19 cellular contexts compared by ENCODE assay signal in the genomic region with DNA sequence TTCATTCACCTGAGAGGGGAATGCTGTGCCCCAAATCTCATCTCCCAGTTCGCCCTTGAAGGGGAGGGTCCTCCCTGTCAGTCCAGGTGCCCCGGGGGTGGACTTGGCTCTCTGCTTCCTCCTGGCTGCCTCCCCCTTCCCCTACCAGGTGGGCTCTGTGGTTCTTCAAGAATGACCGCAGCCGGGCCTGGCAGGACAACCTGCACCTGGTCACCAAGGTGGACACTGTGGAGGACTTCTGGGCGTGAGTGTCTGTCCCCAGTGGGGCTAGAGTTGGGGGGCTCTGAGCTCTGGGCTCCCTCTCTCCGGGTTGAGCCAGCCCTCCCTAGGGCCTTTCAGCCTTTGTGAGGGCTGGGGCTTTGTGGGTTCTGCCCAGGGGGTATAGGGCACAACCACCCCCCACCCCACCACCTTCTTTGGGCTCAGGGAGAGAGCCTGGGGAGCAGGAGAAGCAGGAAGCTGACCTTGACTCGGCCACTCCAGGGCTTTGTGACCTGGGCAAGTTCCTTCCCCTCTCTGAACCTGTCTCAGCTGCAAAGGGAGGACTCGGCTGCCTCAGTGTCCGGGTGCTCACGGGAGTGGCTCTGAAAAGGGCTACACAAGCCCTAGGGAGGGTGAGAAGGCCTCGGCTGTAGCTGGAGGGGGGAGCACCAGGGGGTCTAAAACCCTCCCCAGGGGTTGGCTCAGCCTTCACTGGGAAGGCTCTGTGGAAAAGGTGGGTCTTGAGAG. TPM values are rescaled to one million over a fixed set of nuclear protein-coding genes. Genes with fewer than 3 reads are reported as not detected.
DNase-seq lines count a peak whose midpoint lies in the region; ATAC-seq and TF ChIP-seq lines count a peak whose summit lies in the region.
"Had no signal": no experiment of that assay in that cellular context is flagged by ENCODE, and none has a peak within 500 bp of the region (broad histone marks: within the 10 kb centered on the region; RNA-seq: fewer than 3 reads in every experiment).

No MANE protein-coding gene starts in this region.

- H3K4me1 ChIP-seq in BLaER1 treated with 17β-estradiol and CSF1 and Interleukin-3, amounts not matched to agents 10 nM and 100 nM, result peaks cover 17 to 53% (median 44%) of the 10 kb centered on the region in 10 experiments
- H3K4me1 ChIP-seq in H9 (ENCODE audit: insufficient read depth, low read length) (no peaks in the 10 kb centered on the region; the same call in 1 of the 2 replicates), endodermal cell (ENCODE audit: control insufficient read depth, insufficient read depth, low read length) (no peaks in the 10 kb centered on the region)

- no peak overlapping the region for H2BK12ac ChIP-seq in H9 (ENCODE audit: insufficient read length, low read depth, low read length)

- no peak overlapping the region for H2BK5ac ChIP-seq in H9 (ENCODE audit: insufficient read length, low read length)

- no peak overlapping the region for H4K8ac ChIP-seq in H9 (replicated peaks; ENCODE audit: insufficient read length, low read depth, low read length)

- no peak overlapping the region for H3T11ph ChIP-seq in H9 (ENCODE audit: low read length)

- H3K79me1 ChIP-seq in H9 (ENCODE audit: insufficient read depth, low read depth, low read length, poor library complexity, severe bottlenecking), result no peaks in the 10 kb centered on the region

- no peak for DNase-seq in H9
- peak; percentile 42 for DNase-seq in endodermal cell
- peak; percentile 73 for DNase-seq in posterior vena cava (ENCODE audit: low spot score)
- no peak for DNase-seq in NCI-H82 (lab: John Stamatoyannopoulos, UW)
- no peak for DNase-seq in NCI-H526 (lab: John Stamatoyannopoulos, UW)
- DNase-seq: ACHN, DND-41, KBM-7, MM.1S, NCI-H1048, NCI-H1417 treated with DMSO at 0.1 percent for 48 hours, NCI-H187 treated with DMSO at 0.1 percent for 48 hours had no signal

- H3K9ac ChIP-seq in BLaER1 treated with 17β-estradiol and CSF1 and Interleukin-3, amounts not matched to agents 10 nM and 100 nM, result 0 out of 22 replicates have a peak overlapping the region, but pooled peaks of 2 of the 11 experiments have one; percentile 9 to 34
- H3K9ac ChIP-seq in H9 (ENCODE audit: extremely low read depth, insufficient read length, low read length) (no peak overlapping the region), endodermal cell (ENCODE audit: extremely low read depth, low read length, poor library complexity, severe bottlenecking) (no peak overlapping the region)
- H3K9ac ChIP-seq: GM23248 had no signal

- H3K56ac ChIP-seq in H9 (ENCODE audit: insufficient read length, low read depth, low read length), result no peak overlapping the region

- no peak overlapping the region for H3K23ac ChIP-seq in H9 (ENCODE audit: insufficient read length, low read depth, low read length)

- no peak for ATAC-seq in HG02759 (IDR thresholded peaks at IDR 0.05; ENCODE audit: unreplicated experiment)
- ATAC-seq: CD8-positive, alpha-beta T cell; GM12878 had no signal

- no peaks in the 10 kb centered on the region for H3K36me3 ChIP-seq in BLaER1 treated with 17β-estradiol and CSF1 and Interleukin-3, amounts not matched to agents 10 nM and 100 nM
- no peaks in the 10 kb centered on the region for H3K36me3 ChIP-seq in endodermal cell (ENCODE audit: control insufficient read depth, insufficient read depth, low read length)

- no peak overlapping the region for H3K4me3 ChIP-seq in BLaER1 treated with 17β-estradiol and CSF1 and Interleukin-3, amounts not matched to agents 10 nM and 100 nM
- no peak overlapping the region for H3K4me3 ChIP-seq in endodermal cell (ENCODE audit: low read length)
- H3K4me3 ChIP-seq: GM12878, GM23248 had no signal

- no peak overlapping the region for H2AFZ ChIP-seq in H9 (ENCODE audit: low read length)
- H2AFZ ChIP-seq: GM23248 had no signal

- no peak overlapping the region for H2BK120ac ChIP-seq in H9 (ENCODE audit: low read depth, low read length, poor library complexity, severe bottlenecking)

- no peaks in the 10 kb centered on the region; a peak in 1 of 7 replicates for H3K36me3 Mint-ChIP-seq in H9 (ENCODE audit: insufficient read depth in 1 of 3, low read depth in 3 of 3)
- no peaks in the 10 kb centered on the region for H3K36me3 Mint-ChIP-seq in endodermal cell (ENCODE audit: low read depth)
- H3K36me3 Mint-ChIP-seq: CD8-positive, alpha-beta T cell had no signal

- no peak overlapping the region for H2BK20ac ChIP-seq in H9 (ENCODE audit: low read depth, low read length, poor library complexity, severe bottlenecking)

- H3K4me3 Mint-ChIP-seq in H9 (0 out of 5 replicates have a peak overlapping the region, but pooled peaks of 1 of the 2 experiments have one; percentile 53), endodermal cell (peak overlapping the region; percentile 24)
- H3K4me3 Mint-ChIP-seq: CD8-positive, alpha-beta T cell had no signal

- H3K27me3 ChIP-seq in BLaER1 treated with 17β-estradiol and CSF1 and Interleukin-3, amounts not matched to agents 10 nM and 100 nM, result no peaks in the 10 kb centered on the region
- H3K27me3 ChIP-seq in H9 (ENCODE audit: insufficient read depth, low read length) (no peaks in the 10 kb centered on the region), endodermal cell (ENCODE audit: control insufficient read depth, insufficient read depth, low read length, poor library complexity, severe bottlenecking) (no peaks in the 10 kb centered on the region)

- H3K27ac Mint-ChIP-seq in H9 (peak overlapping the region in 2 of 3 experiments; percentile 57 to 88; a peak in 4 of 7 replicates), endodermal cell (no peak overlapping the region)
- H3K27ac Mint-ChIP-seq: CD8-positive, alpha-beta T cell had no signal

- H3K27ac ChIP-seq in BLaER1 treated with 17β-estradiol and CSF1 and Interleukin-3, amounts not matched to agents 10 nM and 100 nM, result no peak overlapping the region
- H3K27ac ChIP-seq in H9 (ENCODE audit: insufficient read length, low read depth, low read length), result no peak overlapping the region
- H3K27ac ChIP-seq in endodermal cell (ENCODE audit: low read depth, low read length), result no peak overlapping the region
- H3K27ac ChIP-seq: GM23248, RWPE1 had no signal

- H4K91ac ChIP-seq in H9 (ENCODE audit: insufficient read length, low read depth, low read length), result no peak overlapping the region

- H3K4me2 ChIP-seq in BLaER1 treated with 17β-estradiol and CSF1 and Interleukin-3, amounts not matched to agents 10 nM and 100 nM, result peak overlapping the region in 9 of 11 experiments; percentile 12 to 59 (median 46); a peak in 15 of 22 replicates
- no peak overlapping the region for H3K4me2 ChIP-seq in H9 (ENCODE audit: insufficient read depth, insufficient read length, low read length)

- TF ChIP-seq CTCF in H9 (conservative IDR thresholded peaks at IDR 0.05) (no peak), endodermal cell (conservative IDR thresholded peaks at IDR 0.05) (no peak)

- no peak overlapping the region for H4K5ac ChIP-seq in H9 (ENCODE audit: insufficient read length, low read depth, low read length)

- intact Hi-C loops in posterior vena cava (cut with DNase I), result no loop called here

- peaks cover 10% of the 10 kb centered on the region for H3K23me2 ChIP-seq in H9 (ENCODE audit: insufficient read length, low read depth, low read length, poor library complexity, severe bottlenecking)

- H2AK5ac ChIP-seq in H9 (ENCODE audit: insufficient read length, low read length), result no peak overlapping the region

- H3K79me2 ChIP-seq in H9 (ENCODE audit: insufficient read depth, low read length), result no peaks in the 10 kb centered on the region

- H3K4me1 Mint-ChIP-seq in H9 (peaks cover 46 to 62% of the 10 kb centered on the region in 2 experiments), endodermal cell (peaks cover 28% of the 10 kb centered on the region)

- WGBS in H9 (ENCODE audit: extremely low coverage, insufficient read length, low lambda C conversion rate), result no CpG with 5 or more reads among the region's 11 CpGs
- 80 to 87% methylated on average over 1 to 11 of the region's 11 CpGs for WGBS in endodermal cell (ENCODE audit: insufficient coverage in 1 of 2, insufficient read length in 1 of 2), 2 experiments

- H2BK15ac ChIP-seq in H9 (ENCODE audit: low read depth, low read length), result no peak overlapping the region

- H3K9me3 ChIP-seq in BLaER1 treated with 17β-estradiol and CSF1 and Interleukin-3, amounts not matched to agents 10 nM and 100 nM (replicated peaks in 1 of 11), result no peaks in the 10 kb centered on the region
- H3K9me3 ChIP-seq in H9 (ENCODE audit: control insufficient read depth, low read depth, low read length), result no peaks in the 10 kb centered on the region
- H3K9me3 ChIP-seq in endodermal cell (ENCODE audit: control insufficient read depth, low read length), result no peaks in the 10 kb centered on the region

- H3K18ac ChIP-seq in H9 (ENCODE audit: insufficient read length, low read depth, low read length), result no peak overlapping the region

- H3K27me3 Mint-ChIP-seq in H9 (ENCODE audit: low read depth) (peaks cover 6% of the 10 kb centered on the region), endodermal cell (ENCODE audit: insufficient read depth) (no peaks in the 10 kb centered on the region)

- H3K4ac ChIP-seq in H9 (ENCODE audit: low read depth, low read length), result no peak overlapping the region

- no peak overlapping the region for H3K14ac ChIP-seq in H9 (ENCODE audit: insufficient read depth, low read length)

- H3K9me3 Mint-ChIP-seq in H9 (no peaks in the 10 kb centered on the region), endodermal cell (no peaks in the 10 kb centered on the region)
- H3K9me3 Mint-ChIP-seq: CD8-positive, alpha-beta T cell had no signal

- H4K20me1 ChIP-seq in BLaER1 treated with 17β-estradiol and CSF1 and Interleukin-3, amounts not matched to agents 10 nM and 100 nM, result peaks cover 0 to 9% (median 7%) of the 10 kb centered on the region in 11 experiments; a peak in 14 of 22 replicates
- no peaks in the 10 kb centered on the region for H4K20me1 ChIP-seq in H9 (ENCODE audit: control insufficient read depth, insufficient read depth, insufficient read length)

RNA-seq across cellular contexts. Expression of gene TSPAN17, which starts 3.6 kb away (rescaled TPM):
- total RNA-seq in H9 (2021), result 46.8 and 51.9 TPM in 2 replicates
- total RNA-seq in endodermal cell, result 10 to 100 TPM; 49.3 to 50.3 TPM
- 35.5 TPM for polyA plus RNA-seq in endodermal cell (2013, experiment 1 of 2)
- 34.8 TPM for polyA plus RNA-seq in endodermal cell (2013, experiment 2 of 2)
- 10 to 100 TPM; 15.7 to 18.5 TPM for total RNA-seq in posterior vena cava

RNA-seq across cellular contexts. Expression of gene EIF4E1B, which starts 13.2 kb away (rescaled TPM):
- total RNA-seq in H9 (2021), result 1.3 and 1.8 TPM in 2 replicates
- total RNA-seq in endodermal cell, result 1 to 10 TPM; 1.4 to 2.0 TPM
- polyA plus RNA-seq in endodermal cell (2013, experiment 1 of 2), result 0.82 TPM
- not detected for polyA plus RNA-seq in endodermal cell (2013, experiment 2 of 2)
- not detected for total RNA-seq in posterior vena cava
- total RNA-seq: CD8-positive, alpha-beta T cell; GM12878; GM23248; NCI-H460 had no signal
- polyA plus RNA-seq: GM12878, GM23248 had no signal

RNA-seq across cellular contexts. Expression of gene SNCB, which starts 13.3 kb away (rescaled TPM):
- 3.5 and 4.2 TPM in 2 replicates for total RNA-seq in H9 (2021)
- total RNA-seq in endodermal cell, result 1 to 10 TPM in 1 of 2 donors, under 1 TPM in 1; 0.22 to 1.8 TPM
- polyA plus RNA-seq in endodermal cell (2013, experiment 1 of 2), result 0.25 TPM
- 0.58 TPM for polyA plus RNA-seq in endodermal cell (2013, experiment 2 of 2)
- total RNA-seq in posterior vena cava, result not detected
- total RNA-seq: CD8-positive, alpha-beta T cell; GM12878; GM23248 had no signal
- polyA plus RNA-seq: GM23248 had no signal

RNA-seq across cellular contexts. Expression of gene GPRIN1, which starts 33.7 kb away (rescaled TPM):
- 10.8 and 12.1 TPM in 2 replicates for total RNA-seq in H9 (2021)
- 1 to 10 TPM; 4.5 to 4.9 TPM for total RNA-seq in endodermal cell
- 10.4 TPM for polyA plus RNA-seq in endodermal cell (2013, experiment 1 of 2)
- polyA plus RNA-seq in endodermal cell (2013, experiment 2 of 2), result 10.0 TPM
- total RNA-seq in posterior vena cava, result 1 to 10 TPM in 1 of 2 donors, under 1 TPM in 1; 0.37 to 1.1 TPM

Comparison
In these comparisons a context has a peak if more than half of its experiments do, and no peak if none do; other contexts are left out.
1. DNase-seq: peak in endodermal cell (single experiment) and posterior vena cava (single experiment); none in H9 (single experiment), NCI-H82 (single experiment) and NCI-H526 (0 of 2).